18 cellular contexts compared by ENCODE assay signal in the genomic region with DNA sequence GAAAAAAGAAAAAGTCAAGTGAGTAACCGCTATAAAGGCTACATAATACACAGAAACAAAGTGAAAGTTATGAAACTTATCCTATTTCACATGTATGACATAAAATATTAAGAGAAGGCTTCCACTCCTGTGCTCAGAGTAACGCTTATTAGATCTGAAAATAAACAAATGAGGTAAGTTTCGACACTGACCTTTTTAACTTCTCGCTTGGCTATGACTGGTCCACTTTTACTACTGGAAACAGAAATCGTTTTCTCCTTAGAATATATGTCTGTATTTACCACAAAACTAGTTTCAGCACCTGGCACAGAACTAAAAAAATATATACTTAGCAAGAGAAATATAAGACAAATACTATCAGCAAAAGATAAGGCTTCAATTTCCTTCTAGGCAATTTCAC. TPM values are rescaled to one million over a fixed set of nuclear protein-coding genes. Genes with fewer than 3 reads are reported as not detected.
"Had no signal": no experiment of that assay in that cellular context is flagged by ENCODE, and none has a peak within 500 bp of the region (broad histone marks: within the 10 kb centered on the region; RNA-seq: fewer than 3 reads in every experiment).

No MANE protein-coding gene starts in this region.

- ATAC-seq: gastroesophageal sphincter; heart left ventricle; left ventricle myocardium superior; naive thymus-derived CD8-positive, alpha-beta T cell; right lobe of liver had no signal

- H3K27me3 Mint-ChIP-seq: activated CD4-positive, alpha-beta memory T cell treated with anti-CD3 and anti-CD28 coated beads for 36 hours; naive thymus-derived CD8-positive, alpha-beta T cell had no signal

- H3K9me3 Mint-ChIP-seq: activated CD4-positive, alpha-beta memory T cell treated with anti-CD3 and anti-CD28 coated beads for 36 hours had no signal

- DNase-seq: activated CD4-positive, alpha-beta memory T cell treated with anti-CD3 and anti-CD28 coated beads for 36 hours; activated CD4-positive, alpha-beta T cell treated with anti-CD3 and anti-CD28 coated beads for 4 hours; activated gamma-delta T cell; cerebellar nuclear complex; effector CD8-positive, alpha-beta T cell; heart left ventricle; kidney glomerular epithelial cell; left ventricle myocardium superior; mesenchymal stem cell; naive thymus-derived CD8-positive, alpha-beta T cell; right lobe of liver; small intestine; stimulated activated CD4-positive, alpha-beta T cell treated with anti-CD3 and anti-CD28 coated beads, Interleukin-15, amount 100 ng/mL, for 24 hours; stimulated activated CD4-positive, alpha-beta T cell treated with anti-CD3 and anti-CD28 coated beads, Interleukin-2, amount 100 ng/mL, for 48 hours; stomach; upper lobe of left lung had no signal

- H3K4me3 Mint-ChIP-seq: activated CD4-positive, alpha-beta memory T cell treated with anti-CD3 and anti-CD28 coated beads for 36 hours; naive thymus-derived CD8-positive, alpha-beta T cell had no signal

- H3K27ac Mint-ChIP-seq: activated CD4-positive, alpha-beta memory T cell treated with anti-CD3 and anti-CD28 coated beads for 36 hours had no signal

RNA-seq across cellular contexts. Expression of gene AGBL2, which starts 35.6 kb away (rescaled TPM):
- total RNA-seq: ascending aorta had no signal
